Comparison of ENCODE assay signal across 18 cellular contexts in the genomic region with DNA sequence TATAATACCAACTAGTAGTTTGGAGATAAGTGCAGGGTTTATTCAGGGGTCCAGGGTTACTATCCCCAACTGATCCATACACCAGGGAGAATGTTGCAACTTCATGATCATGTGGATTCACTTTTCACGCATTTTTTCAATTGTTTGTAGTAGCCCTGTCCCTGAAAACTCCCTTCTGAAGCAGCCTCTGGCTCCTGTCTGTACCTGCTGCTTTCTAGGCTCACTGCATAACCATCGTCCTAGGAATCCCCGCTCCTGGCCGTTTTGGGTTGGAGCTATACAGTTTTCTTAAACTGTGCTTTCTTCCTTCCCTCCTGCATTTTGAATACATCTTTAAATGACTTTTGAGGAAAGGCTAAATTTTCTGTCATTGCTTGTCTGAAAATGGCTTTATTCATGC.
DNase-seq lines count a peak whose midpoint lies in the region; ATAC-seq and TF ChIP-seq lines count a peak whose summit lies in the region.
"Had no signal": no experiment of that assay in that cellular context is flagged by ENCODE, and none has a peak within 500 bp of the region (broad histone marks: within the 10 kb centered on the region; RNA-seq: fewer than 3 reads in every experiment).

No MANE protein-coding gene starts in this region.

- peak; percentile 15 for DNase-seq in iPS-NIHi7 (ENCODE audit: extremely low spot score)
- no peak for DNase-seq in mucosa of descending colon
- DNase-seq in transverse colon = no peak
- no peak for DNase-seq in occipital lobe (lab: John Stamatoyannopoulos, UW)
- no peak for DNase-seq in aorta
- no peak for DNase-seq in uterus
- DNase-seq: Caco-2; CD4-positive, CD25-positive, alpha-beta regulatory T cell; CD8-positive, alpha-beta T cell; DMS153; DND-41; GM23248; H9 had no signal

- ATAC-seq in mucosa of descending colon = peak; percentile 11
- no peak for ATAC-seq in aorta (ENCODE audit: low FRiP score)
- ATAC-seq in HG03045 (IDR thresholded peaks at IDR 0.05; ENCODE audit: unreplicated experiment) = no peak
- ATAC-seq: CD8-positive, alpha-beta T cell; HCT116 had no signal

- in situ Hi-C loops in transverse colon (cut with MboI; ENCODE audit: low pct_ligation_motif_present in 1 of 4, low pct_unique_long_range_greater_than_20kb in 1 of 4, low sequenced_read_pairs in 3 of 4) = no loop called here

- H2AFZ ChIP-seq in OCI-LY3 (ENCODE audit: low read depth, low read length) = no peak overlapping the region
- H2AFZ ChIP-seq: GM23248 had no signal

- H3K9me3 ChIP-seq in OCI-LY3 (ENCODE audit: insufficient read depth, low read length) (no peaks in the 10 kb centered on the region), mucosa of descending colon (no peaks in the 10 kb centered on the region), transverse colon (no peaks in the 10 kb centered on the region), aorta (ENCODE audit: control insufficient read depth, low read length) (peaks cover 2% of the 10 kb centered on the region), uterus (no peaks in the 10 kb centered on the region)
- H3K9me3 ChIP-seq: BLaER1, Caco-2 had no signal

- H4K20me1 ChIP-seq in OCI-LY3 (ENCODE audit: insufficient read depth, low read length) = no peaks in the 10 kb centered on the region
- H4K20me1 ChIP-seq: BLaER1 had no signal

- peaks cover 18% of the 10 kb centered on the region for H3K27me3 ChIP-seq in OCI-LY3 (ENCODE audit: low read depth, low read length)
- H3K27me3 ChIP-seq in transverse colon = no peaks in the 10 kb centered on the region
- no peaks in the 10 kb centered on the region for H3K27me3 ChIP-seq in aorta (ENCODE audit: control insufficient read depth in 1 of 2, insufficient read depth in 2 of 2, low read length in 1 of 2)
- no peaks in the 10 kb centered on the region for H3K27me3 ChIP-seq in uterus
- H3K27me3 ChIP-seq: BLaER1 had no signal

- H3K4me3 ChIP-seq in OCI-LY3 (ENCODE audit: low read length) (peak overlapping the region; percentile 55), mucosa of descending colon (no peak overlapping the region), transverse colon (no peak overlapping the region), aorta (ENCODE audit: low read length in 2 of 2) (no peak overlapping the region), uterus (no peak overlapping the region)
- H3K4me3 ChIP-seq: BLaER1, GM23248 had no signal

- no peak for TF ChIP-seq POLR2A in transverse colon (IDR thresholded peaks at IDR 0.05)
- TF ChIP-seq POLR2A in uterus (IDR thresholded peaks at IDR 0.05) = no peak

- H3K4me2 ChIP-seq in OCI-LY3 (ENCODE audit: low read length) = peak overlapping the region; percentile 75
- H3K4me2 ChIP-seq: BLaER1 had no signal

- 48 to 50% methylated on average over 4 of the region's 4 CpGs for WGBS in transverse colon (ENCODE audit: low coverage in 1 of 2), 2 donors
- WGBS in aorta, 2 donors = 72 to 73% methylated on average over 4 of the region's 4 CpGs

- no peak for TF ChIP-seq CTCF in OCI-LY3 (IDR thresholded peaks at IDR 0.05; ENCODE audit: low read depth, low read length)
- no peak for TF ChIP-seq CTCF in mucosa of descending colon (IDR thresholded peaks at IDR 0.05)
- no peak for TF ChIP-seq CTCF in transverse colon (IDR thresholded peaks at IDR 0.05)
- no peak for TF ChIP-seq CTCF in uterus (IDR thresholded peaks at IDR 0.05)

- H3K9ac ChIP-seq in OCI-LY3 (ENCODE audit: low read length) = no peak overlapping the region
- H3K9ac ChIP-seq: BLaER1, GM23248 had no signal

- H3K27ac ChIP-seq in OCI-LY3 (ENCODE audit: low read length) = no peak overlapping the region
- H3K27ac ChIP-seq in transverse colon = peak overlapping the region; percentile 43 to 82 (median 78)
- H3K27ac ChIP-seq in aorta (ENCODE audit: low read depth in 1 of 2, low read length in 2 of 2) = no peak overlapping the region
- H3K27ac ChIP-seq in uterus = no peak overlapping the region
- H3K27ac ChIP-seq: BLaER1, C4-2B, GM23248 had no signal

- peaks cover 57% of the 10 kb centered on the region for H3K4me1 ChIP-seq in OCI-LY3 (ENCODE audit: low read length)
- peaks cover 14% of the 10 kb centered on the region for H3K4me1 ChIP-seq in mucosa of descending colon (ENCODE audit: low read depth)
- peaks cover 0 to 37% (median 10%) of the 10 kb centered on the region in 4 donors for H3K4me1 ChIP-seq in transverse colon
- no peaks in the 10 kb centered on the region for H3K4me1 ChIP-seq in aorta (ENCODE audit: control insufficient read depth in 1 of 2, insufficient read depth in 2 of 2, low read length in 2 of 2)
- H3K4me1 ChIP-seq in uterus = no peaks in the 10 kb centered on the region
- H3K4me1 ChIP-seq: BLaER1, Caco-2 had no signal

- intact Hi-C loops in mucosa of descending colon (cut with DNase I, micrococcal nuclease) (no loop called here), transverse colon (cut with DNase I; ENCODE audit: low total_unique reads) (no loop called here), aorta (cut with DNase I) (no loop called here), uterus (cut with DNase I; ENCODE audit: low total_unique reads) (no loop called here)

- H3K79me2 ChIP-seq in OCI-LY3 (ENCODE audit: low read length) = no peaks in the 10 kb centered on the region

- TF ChIP-seq EP300 in transverse colon (IDR thresholded peaks at IDR 0.05; ENCODE audit: low read depth) = no peak

- H3K36me3 ChIP-seq in OCI-LY3 (replicated peaks; ENCODE audit: low read depth, low read length) = no peaks in the 10 kb centered on the region
- H3K36me3 ChIP-seq in mucosa of descending colon (ENCODE audit: low read depth) = no peaks in the 10 kb centered on the region
- no peaks in the 10 kb centered on the region for H3K36me3 ChIP-seq in transverse colon
- no peaks in the 10 kb centered on the region for H3K36me3 ChIP-seq in aorta (ENCODE audit: control insufficient read depth in 1 of 2, insufficient read depth in 2 of 2, low read length in 1 of 2)
- no peaks in the 10 kb centered on the region for H3K36me3 ChIP-seq in uterus
- H3K36me3 ChIP-seq: BLaER1 had no signal

Comparison
In these comparisons a context has a peak if more than half of its experiments do, and no peak if none do; other contexts are left out.
1. H3K27ac ChIP-seq: peak in transverse colon (4 of 4); none in OCI-LY3 (single experiment), aorta (0 of 2) and uterus (0 of 2).